ENCODE assay signal across 8 cellular contexts in genomic region chr11:723120-723883, GRCh38. TPM values are rescaled to one million over a fixed set of nuclear protein-coding genes. Genes with fewer than 3 reads are reported as not detected.
DNase-seq lines count a peak whose midpoint lies in the region; ATAC-seq, FAIRE-seq and TF ChIP-seq lines count a peak whose summit lies in the region.

No MANE protein-coding gene starts in this region.

- CTCF ChIA-PET in BJ (lab: Yijun Ruan, JAX) = interaction anchor here (0.6 to 6.9 kb wide), 17 partner anchors 16 to 169 kb away, joined by 3 to 43 read pairs (median 4); partner anchors contain the start of genes TALDO1 and TMEM80
- CTCF ChIA-PET in PC-3 (lab: Charles Lee) = no interaction called here

- TF ChIP-seq CTCF in BJ (IDR thresholded peaks at IDR 0.05; ENCODE audit: insufficient read depth, low read depth, low read length) (peak; percentile 62), PC-3 (conservative IDR thresholded peaks at IDR 0.05; ENCODE audit: low read depth, low read length) (peak; percentile 67)

- H2BK15ac ChIP-seq in mesendoderm (replicated peaks; ENCODE audit: low read depth) = no peak overlapping the region

- peaks cover 4% of the 10 kb centered on the region for H3K36me3 ChIP-seq in BJ (ENCODE audit: control insufficient read depth, insufficient read depth, low read length)
- H3K36me3 ChIP-seq in PC-3 (ENCODE audit: low read depth, low read length) = peaks cover 9% of the 10 kb centered on the region
- H3K36me3 ChIP-seq in mesendoderm (ENCODE audit: control insufficient read depth, insufficient read depth, low read length) = no peaks in the 10 kb centered on the region

- no CpG with 5 or more reads among the region's 8 CpGs for WGBS in mesendoderm (ENCODE audit: extremely low coverage, insufficient coverage, low lambda C conversion rate)

- H3K27ac ChIP-seq in PC-3 (ENCODE audit: low read length) = no peak overlapping the region
- H3K27ac ChIP-seq in mesendoderm (ENCODE audit: low read depth, low read length) = no peak overlapping the region

- H3K9ac ChIP-seq in PC-3 (ENCODE audit: low read length) (no peak overlapping the region), mesendoderm (ENCODE audit: low read length) (no peak overlapping the region)

- peak; percentile 91 for FAIRE-seq in GM18507 (lab: Jason Lieb, UNC)

- no peaks in the 10 kb centered on the region for H3K79me1 ChIP-seq in mesendoderm (ENCODE audit: low read length)

- DNase-seq in BJ (ENCODE audit: low read depth) = no peak
- no peak for DNase-seq in GM18507 (ENCODE audit: extremely low spot score, insufficient read length, low read depth)
- DNase-seq in PC-3 = peak; percentile 33
- peak; percentile 57 for DNase-seq in amniotic epithelial cell (ENCODE audit: low read depth)
- DNase-seq in inferior parietal cortex (ENCODE audit: extremely low spot score) = peak; percentile 74
- DNase-seq in stimulated activated naive CD8-positive, alpha-beta T cell treated with anti-CD3 and anti-CD28 coated beads, Interleukin-15, Interleukin-2, amounts not matched to agents 100 U/mL and 50 U/mL, for 24 hours = peak; percentile 61
- no peak for DNase-seq in mesendoderm
- no peak for DNase-seq in UCSD-AML1 (lab: John Stamatoyannopoulos, UW; ENCODE audit: unreplicated experiment)

- H4K5ac ChIP-seq in mesendoderm (ENCODE audit: low read length) = no peak overlapping the region

- no peak overlapping the region for H3K56ac ChIP-seq in mesendoderm (ENCODE audit: low read length)

- no peak overlapping the region for H2BK120ac ChIP-seq in mesendoderm (ENCODE audit: low read depth, low read length)

- H3K4me3 ChIP-seq in BJ (ENCODE audit: low read depth, low read length) = no peak overlapping the region
- no peak overlapping the region for H3K4me3 ChIP-seq in PC-3 (ENCODE audit: low read length)
- H3K4me3 ChIP-seq in mesendoderm (ENCODE audit: low read length) = no peak overlapping the region

- H3K27me3 ChIP-seq in BJ (ENCODE audit: control insufficient read depth, insufficient read depth, low read length) (no peaks in the 10 kb centered on the region), PC-3 (ENCODE audit: low read length) (no peaks in the 10 kb centered on the region), mesendoderm (ENCODE audit: insufficient read depth, low read length, poor library complexity) (peaks cover 2% of the 10 kb centered on the region)

- H3K4ac ChIP-seq in mesendoderm (ENCODE audit: low read depth, low read length) = no peak overlapping the region

- no peak overlapping the region for H2AFZ ChIP-seq in PC-3 (ENCODE audit: low read length)

- BruUV-seq in PC-3 (replicated peaks; lab: Mats Ljungman, UMichigan) = no TSS peak

- H3K4me2 ChIP-seq in PC-3 (ENCODE audit: low read length) (no peak overlapping the region), mesendoderm (ENCODE audit: low read length) (no peak overlapping the region)

- H2BK5ac ChIP-seq in mesendoderm (ENCODE audit: low read length) = no peak overlapping the region

- no peak overlapping the region for H4K8ac ChIP-seq in mesendoderm (ENCODE audit: low read depth, low read length)

- H3K23ac ChIP-seq in mesendoderm (ENCODE audit: low read length) = no peak overlapping the region

- H4K20me1 ChIP-seq in PC-3 (ENCODE audit: low read length) = no peaks in the 10 kb centered on the region

- H3K4me1 ChIP-seq in PC-3 (ENCODE audit: insufficient read depth, low read length) (peaks cover 14% of the 10 kb centered on the region), mesendoderm (ENCODE audit: control insufficient read depth, low read depth, low read length) (no peaks in the 10 kb centered on the region)

- no peak for ATAC-seq in PC-3
- peak; percentile 16 for ATAC-seq in stimulated activated naive CD8-positive, alpha-beta T cell treated with anti-CD3 and anti-CD28 coated beads, Interleukin-15, Interleukin-2, amounts not matched to agents 100 U/mL and 50 U/mL, for 24 hours

- no peaks in the 10 kb centered on the region for H3K9me3 ChIP-seq in PC-3 (ENCODE audit: low read length)

- H3K18ac ChIP-seq in mesendoderm (ENCODE audit: low read length) = no peak overlapping the region

- no peaks in the 10 kb centered on the region for H3K9me2 ChIP-seq in PC-3 (replicated peaks; ENCODE audit: low read length)

- H3K79me2 ChIP-seq in PC-3 (ENCODE audit: low read length) (no peaks in the 10 kb centered on the region), mesendoderm (ENCODE audit: control insufficient read depth, insufficient read depth, low read length) (no peaks in the 10 kb centered on the region)

- no peak overlapping the region for H2AK5ac ChIP-seq in mesendoderm (ENCODE audit: low read length)

- intact Hi-C loops in PC-3 (cut with micrococcal nuclease) = no loop called here

- peaks cover 8% of the 10 kb centered on the region for H3F3A ChIP-seq in PC-3 (ENCODE audit: low read length, unreplicated experiment)

- POLR2A ChIA-PET in BJ (lab: Charles Lee) (interaction anchor here (0.6 kb wide), 1 partner anchor 58 kb away, joined by 5 read pairs; no protein-coding TSS in a partner anchor), PC-3 (lab: Charles Lee; ENCODE audit: unreplicated experiment) (no interaction called here)

RNA-seq across cellular contexts. Expression of gene EPS8L2, which starts 17.3 kb away (rescaled TPM):
- polyA plus RNA-seq in BJ (2011; rRNA removed) = 27.6 and 44.4 TPM in 2 replicates
- polyA minus RNA-seq in BJ (2011; rRNA and poly(A)+ RNA removed) = 14.6 and 19.4 TPM in 2 replicates
- 127 and 200 TPM in 2 replicates for total RNA-seq in PC-3 (2014; rRNA removed)
- polyA plus RNA-seq in mesendoderm (2013, experiment 1 of 2) = 12.1 TPM
- 13.0 TPM for polyA plus RNA-seq in mesendoderm (2013, experiment 2 of 2)

RNA-seq across cellular contexts. Expression of gene TALDO1, which starts 24.0 kb away (rescaled TPM):
- 209 and 278 TPM in 2 replicates for polyA plus RNA-seq in BJ (2011; rRNA removed)
- 77.7 and 83.2 TPM in 2 replicates for polyA minus RNA-seq in BJ (2011; rRNA and poly(A)+ RNA removed)
- total RNA-seq in PC-3 (2014; rRNA removed) = 287 and 326 TPM in 2 replicates
- 169 TPM for polyA plus RNA-seq in mesendoderm (2013, experiment 1 of 2)
- polyA plus RNA-seq in mesendoderm (2013, experiment 2 of 2) = 176 TPM

RNA-seq across cellular contexts. Expression of gene TMEM80, which starts 27.7 kb away (rescaled TPM):
- 19.5 and 21.7 TPM in 2 replicates for polyA plus RNA-seq in BJ (2011; rRNA removed)
- polyA minus RNA-seq in BJ (2011; rRNA and poly(A)+ RNA removed) = 4.3 and 9.6 TPM in 2 replicates
- total RNA-seq in PC-3 (2014; rRNA removed) = 10.8 and 16.2 TPM in 2 replicates
- polyA plus RNA-seq in mesendoderm (2013, experiment 1 of 2) = 6.1 TPM
- polyA plus RNA-seq in mesendoderm (2013, experiment 2 of 2) = 6.9 TPM

RNA-seq across cellular contexts. Expression of gene DEAF1, which starts 28.3 kb away (rescaled TPM):
- polyA plus RNA-seq in BJ (2011; rRNA removed) = 18.5 and 27.7 TPM in 2 replicates
- 16.7 and 26.4 TPM in 2 replicates for polyA minus RNA-seq in BJ (2011; rRNA and poly(A)+ RNA removed)
- total RNA-seq in PC-3 (2014; rRNA removed) = 31.9 and 42.8 TPM in 2 replicates
- polyA plus RNA-seq in mesendoderm (2013, experiment 1 of 2) = 14.8 TPM
- polyA plus RNA-seq in mesendoderm (2013, experiment 2 of 2) = 14.9 TPM

RNA-seq across cellular contexts. Expression of gene GATD1, which starts 54.0 kb away (rescaled TPM):
- 14.5 and 37.9 TPM in 2 replicates for polyA plus RNA-seq in BJ (2011; rRNA removed)
- polyA minus RNA-seq in BJ (2011; rRNA and poly(A)+ RNA removed) = 10.2 and 12.1 TPM in 2 replicates
- 38.9 and 39.7 TPM in 2 replicates for total RNA-seq in PC-3 (2014; rRNA removed)
- polyA plus RNA-seq in mesendoderm (2013, experiment 1 of 2) = 21.0 TPM
- 18.6 TPM for polyA plus RNA-seq in mesendoderm (2013, experiment 2 of 2)

Comparison
In these comparisons a context has a peak if more than half of its experiments do, and no peak if none do; other contexts are left out.
1. DNase-seq: peak in PC-3 (single experiment), amniotic epithelial cell (single experiment), inferior parietal cortex (single experiment) and stimulated activated naive CD8-positive, alpha-beta T cell treated with anti-CD3 and anti-CD28 coated beads, Interleukin-15, Interleukin-2, amounts not matched to agents 100 U/mL and 50 U/mL, for 24 hours (single experiment); none in BJ (single experiment), GM18507 (single experiment), mesendoderm (single experiment) and UCSD-AML1 (single experiment).